11 cellular contexts compared by ENCODE assay signal in genomic region chr12:82996168-82996812, GRCh38.
DNase-seq lines count a peak whose midpoint lies in the region; ATAC-seq and TF ChIP-seq lines count a peak whose summit lies in the region.
"Had no signal": no experiment of that assay in that cellular context is flagged by ENCODE, and none has a peak within 500 bp of the region (broad histone marks: within the 10 kb centered on the region; RNA-seq: fewer than 3 reads in every experiment).

No MANE protein-coding gene starts in this region.

- peak; percentile 94 for ATAC-seq in GM18499 (IDR thresholded peaks at IDR 0.05; ENCODE audit: insufficient read depth, unreplicated experiment)
- ATAC-seq in GM19463 (IDR thresholded peaks at IDR 0.05; ENCODE audit: unreplicated experiment) = peak; percentile 85
- ATAC-seq in HG03442 (IDR thresholded peaks at IDR 0.05; ENCODE audit: unreplicated experiment) = peak; percentile 95
- ATAC-seq in GM21515 (IDR thresholded peaks at IDR 0.05; ENCODE audit: unreplicated experiment) = no peak
- ATAC-seq: gastrocnemius medialis, K562 had no signal

- peak overlapping the region; percentile 7; the same call in 1 of the 2 replicates for H3K27ac ChIP-seq in VCaP
- H3K27ac ChIP-seq: gastrocnemius medialis had no signal

- DNase-seq in globus pallidus (ENCODE audit: low spot score) = no peak
- DNase-seq in SW 1271 (lab: John Stamatoyannopoulos, UW) = no peak
- no peak for DNase-seq in HUDEP-2 (lab: John Stamatoyannopoulos, UW; ENCODE audit: unreplicated experiment in 76 of 76)
- DNase-seq: gastrocnemius medialis; stimulated activated CD4-positive, alpha-beta T cell treated with anti-CD3 and anti-CD28 coated beads, Interleukin-12 subunit alpha, Interleukin-12 subunit beta, amount 100 ng/mL, for 4 hours had no signal

- no peak for TF ChIP-seq CTCF in VCaP (conservative IDR thresholded peaks at IDR 0.05)
